Comparison of ENCODE assay signal across 1 cellular context in the genomic region with DNA sequence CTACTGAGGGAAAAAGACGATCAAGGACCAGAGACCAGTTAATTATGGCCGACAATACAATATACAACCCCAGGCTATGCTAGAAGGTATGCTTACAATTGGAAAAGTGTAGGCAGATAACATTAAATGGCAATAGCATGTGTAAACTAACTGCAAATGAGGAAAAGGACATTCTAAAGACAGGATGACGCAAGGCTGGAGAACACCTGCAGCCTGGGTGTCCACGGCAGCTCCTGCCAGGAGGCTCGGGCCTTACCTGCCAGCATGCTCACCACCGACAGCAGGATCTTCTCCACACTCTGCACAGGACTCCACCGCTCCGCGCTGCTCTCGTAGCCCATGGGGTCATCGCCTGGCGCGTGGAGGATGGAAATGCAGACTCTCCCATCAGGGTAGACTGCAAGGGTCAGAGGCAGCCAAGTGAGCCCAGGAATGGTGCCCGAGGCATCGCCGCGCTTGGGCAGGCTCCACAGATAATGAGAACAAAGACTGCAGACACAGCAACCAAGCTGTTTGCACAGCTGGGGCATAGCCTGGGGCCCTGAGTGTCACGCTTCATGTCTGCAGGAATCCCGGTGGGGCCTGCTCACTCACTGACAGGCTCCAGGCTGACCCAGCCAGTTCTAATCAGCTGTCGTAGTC.
TF ChIP-seq lines count a peak whose summit lies in the region.

No MANE protein-coding gene starts in this region.

TF ChIP-seq in GM23338, 12 proteins besides CTCF, POLR2A, EP300 and RAD21 (continued from another document):
- TF ChIP-seq ZNF462 (CRISPR knock-in tag; IDR thresholded peaks at IDR 0.05) (no peak), ZNF331 (CRISPR knock-in tag; IDR thresholded peaks at IDR 0.05; ENCODE audit: low read depth) (no peak), EZH2phosphoT487 (IDR thresholded peaks at IDR 0.05; ENCODE audit: unreplicated experiment) (no peak), CREB1 (CRISPR knock-in tag; IDR thresholded peaks at IDR 0.05; ENCODE audit: low read depth) (no peak), NANOG (IDR thresholded peaks at IDR 0.05; ENCODE audit: borderline replicate concordance) (no peak), POLR2AphosphoS5 (IDR thresholded peaks at IDR 0.05; ENCODE audit: low read depth) (no peak), JUNB (IDR thresholded peaks at IDR 0.05; ENCODE audit: unreplicated experiment) (no peak), ZNF114 (CRISPR knock-in tag; IDR thresholded peaks at IDR 0.05) (no peak)
- TF ChIP-seq, protein P1, sequence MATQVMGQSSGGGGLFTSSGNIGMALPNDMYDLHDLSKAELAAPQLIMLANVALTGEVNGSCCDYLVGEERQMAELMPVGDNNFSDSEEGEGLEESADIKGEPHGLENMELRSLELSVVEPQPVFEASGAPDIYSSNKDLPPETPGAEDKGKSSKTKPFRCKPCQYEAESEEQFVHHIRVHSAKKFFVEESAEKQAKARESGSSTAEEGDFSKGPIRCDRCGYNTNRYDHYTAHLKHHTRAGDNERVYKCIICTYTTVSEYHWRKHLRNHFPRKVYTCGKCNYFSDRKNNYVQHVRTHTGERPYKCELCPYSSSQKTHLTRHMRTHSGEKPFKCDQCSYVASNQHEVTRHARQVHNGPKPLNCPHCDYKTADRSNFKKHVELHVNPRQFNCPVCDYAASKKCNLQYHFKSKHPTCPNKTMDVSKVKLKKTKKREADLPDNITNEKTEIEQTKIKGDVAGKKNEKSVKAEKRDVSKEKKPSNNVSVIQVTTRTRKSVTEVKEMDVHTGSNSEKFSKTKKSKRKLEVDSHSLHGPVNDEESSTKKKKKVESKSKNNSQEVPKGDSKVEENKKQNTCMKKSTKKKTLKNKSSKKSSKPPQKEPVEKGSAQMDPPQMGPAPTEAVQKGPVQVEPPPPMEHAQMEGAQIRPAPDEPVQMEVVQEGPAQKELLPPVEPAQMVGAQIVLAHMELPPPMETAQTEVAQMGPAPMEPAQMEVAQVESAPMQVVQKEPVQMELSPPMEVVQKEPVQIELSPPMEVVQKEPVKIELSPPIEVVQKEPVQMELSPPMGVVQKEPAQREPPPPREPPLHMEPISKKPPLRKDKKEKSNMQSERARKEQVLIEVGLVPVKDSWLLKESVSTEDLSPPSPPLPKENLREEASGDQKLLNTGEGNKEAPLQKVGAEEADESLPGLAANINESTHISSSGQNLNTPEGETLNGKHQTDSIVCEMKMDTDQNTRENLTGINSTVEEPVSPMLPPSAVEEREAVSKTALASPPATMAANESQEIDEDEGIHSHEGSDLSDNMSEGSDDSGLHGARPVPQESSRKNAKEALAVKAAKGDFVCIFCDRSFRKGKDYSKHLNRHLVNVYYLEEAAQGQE (IDR thresholded peaks at IDR 0.05; ENCODE audit: unreplicated experiment): no peak
- TF ChIP-seq, protein P2, sequence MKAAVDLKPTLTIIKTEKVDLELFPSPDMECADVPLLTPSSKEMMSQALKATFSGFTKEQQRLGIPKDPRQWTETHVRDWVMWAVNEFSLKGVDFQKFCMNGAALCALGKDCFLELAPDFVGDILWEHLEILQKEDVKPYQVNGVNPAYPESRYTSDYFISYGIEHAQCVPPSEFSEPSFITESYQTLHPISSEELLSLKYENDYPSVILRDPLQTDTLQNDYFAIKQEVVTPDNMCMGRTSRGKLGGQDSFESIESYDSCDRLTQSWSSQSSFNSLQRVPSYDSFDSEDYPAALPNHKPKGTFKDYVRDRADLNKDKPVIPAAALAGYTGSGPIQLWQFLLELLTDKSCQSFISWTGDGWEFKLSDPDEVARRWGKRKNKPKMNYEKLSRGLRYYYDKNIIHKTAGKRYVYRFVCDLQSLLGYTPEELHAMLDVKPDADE (IDR thresholded peaks at IDR 0.05): no peak
